21 cellular contexts compared by ENCODE assay signal in the genomic region with DNA sequence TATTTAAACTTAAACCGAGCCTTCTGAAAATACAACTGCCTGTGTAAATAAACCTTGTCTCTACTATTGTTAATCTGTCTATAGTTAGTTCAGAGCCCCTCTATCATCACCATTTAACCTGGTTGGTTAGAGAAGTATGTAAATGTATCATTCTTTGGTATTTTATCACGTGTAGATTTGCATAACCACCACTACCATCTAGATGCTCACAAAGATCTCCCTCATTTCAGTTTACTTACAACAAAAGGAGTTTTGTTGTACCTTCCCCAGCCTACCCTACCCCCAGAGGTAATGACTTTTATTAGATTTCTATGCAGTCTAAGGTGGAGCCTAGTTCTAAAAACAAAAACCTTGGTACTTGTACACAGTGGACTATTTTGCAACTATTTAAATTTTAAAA. TPM values are rescaled to one million over a fixed set of nuclear protein-coding genes. Genes with fewer than 3 reads are reported as not detected.
DNase-seq lines count a peak whose midpoint lies in the region; ATAC-seq and TF ChIP-seq lines count a peak whose summit lies in the region.
"Had no signal": no experiment of that assay in that cellular context is flagged by ENCODE, and none has a peak within 500 bp of the region (broad histone marks: within the 10 kb centered on the region; RNA-seq: fewer than 3 reads in every experiment).

No MANE protein-coding gene starts in this region.

- TF ChIP-seq CTCF in progenitor cell of endocrine pancreas (IDR thresholded peaks at IDR 0.05; ENCODE audit: unreplicated experiment): no peak

- DNase-seq in COLO829 (ENCODE audit: low spot score): peak; percentile 59
- DNase-seq in NCI-H1048 (lab: John Stamatoyannopoulos, UW): peak; percentile 97
- DNase-seq in NCI-H526 treated with DMSO at 0.1 percent for 48 hours (lab: John Stamatoyannopoulos, UW): peak; percentile 98
- DNase-seq in progenitor cell of endocrine pancreas (ENCODE audit: low spot score, unreplicated experiment): no peak
- DNase-seq in RPMI8226: no peak
- DNase-seq in NAMALWA (ENCODE audit: low spot score): no peak
- DNase-seq: AML-193; CD4-positive, alpha-beta T cell; CD8-positive, alpha-beta T cell; COR-L47; DMS 273 treated with DMSO at 0.1 percent for 48 hours; DMS153; DMS53; DMS79; DND-41; EL; GDM1 had no signal

- no peaks in the 10 kb centered on the region for H3K27me3 Mint-ChIP-seq in progenitor cell of endocrine pancreas
- H3K27me3 Mint-ChIP-seq: B cell; CD4-positive, alpha-beta T cell had no signal

- peak overlapping the region; percentile 29 for H3K27ac Mint-ChIP-seq in progenitor cell of endocrine pancreas
- H3K27ac Mint-ChIP-seq: B cell; CD4-positive, alpha-beta T cell; CD8-positive, alpha-beta T cell had no signal

- peaks cover 14% of the 10 kb centered on the region for H3K4me1 Mint-ChIP-seq in progenitor cell of endocrine pancreas (ENCODE audit: low read depth)

- H3K4me3 Mint-ChIP-seq in progenitor cell of endocrine pancreas (ENCODE audit: low read depth): no peak overlapping the region
- H3K4me3 Mint-ChIP-seq: B cell; CD4-positive, alpha-beta T cell; CD8-positive, alpha-beta T cell had no signal

- peaks cover 1% of the 10 kb centered on the region for H3K36me3 Mint-ChIP-seq in progenitor cell of endocrine pancreas (ENCODE audit: insufficient read depth)

- H3K9me3 Mint-ChIP-seq in progenitor cell of endocrine pancreas (ENCODE audit: low read depth): no peaks in the 10 kb centered on the region
- H3K9me3 Mint-ChIP-seq: CD4-positive, alpha-beta T cell; CD8-positive, alpha-beta T cell had no signal

- no peak for ATAC-seq in HG03097 (IDR thresholded peaks at IDR 0.05; ENCODE audit: low FRiP score, unreplicated experiment)
- ATAC-seq: A549; CD8-positive, alpha-beta T cell; GM12878 had no signal

RNA-seq across cellular contexts. Expression of a gene that starts 17.5 kb away (rescaled TPM):
- 22.4 and 26.0 TPM in 2 replicates for total RNA-seq in progenitor cell of endocrine pancreas

RNA-seq across cellular contexts. Expression of a gene that starts 17.7 kb away (rescaled TPM):
- 11.6 and 14.6 TPM in 2 replicates for total RNA-seq in progenitor cell of endocrine pancreas

RNA-seq across cellular contexts. Expression of a gene that starts 46.1 kb away (rescaled TPM):
- 6.1 and 6.3 TPM in 2 replicates for total RNA-seq in progenitor cell of endocrine pancreas

Comparison
In these comparisons a context has a peak if more than half of its experiments do, and no peak if none do; other contexts are left out.
1. DNase-seq: peak in COLO829 (single experiment), NCI-H1048 (single experiment) and NCI-H526 treated with DMSO at 0.1 percent for 48 hours (single experiment); none in progenitor cell of endocrine pancreas (single experiment), RPMI8226 (single experiment) and NAMALWA (single experiment).